In the genomic region with DNA sequence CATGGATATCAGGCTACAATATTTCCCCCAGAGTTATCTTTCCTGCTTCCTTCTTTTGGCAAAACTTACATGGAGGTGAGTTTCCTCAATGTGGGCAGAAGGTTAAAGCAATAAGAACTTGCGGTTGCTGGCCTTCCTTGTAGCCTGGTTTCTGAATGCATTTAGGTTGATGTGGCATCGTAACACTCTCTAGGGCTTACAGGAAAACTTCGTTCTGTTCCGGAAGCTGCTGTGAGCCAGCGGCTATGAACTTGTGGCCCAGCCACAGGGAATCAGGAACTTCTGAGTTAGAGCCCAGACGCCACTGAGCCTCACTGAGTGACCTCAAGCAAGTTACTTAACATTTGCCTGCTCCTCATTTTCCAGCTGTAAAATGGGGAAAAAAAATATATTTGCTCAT, we compare ENCODE assay signal across 15 cellular contexts.
DNase-seq lines count a peak whose midpoint lies in the region; ATAC-seq, FAIRE-seq and TF ChIP-seq lines count a peak whose summit lies in the region.
"Had no signal": no experiment of that assay in that cellular context is flagged by ENCODE, and none has a peak within 500 bp of the region (broad histone marks: within the 10 kb centered on the region; RNA-seq: fewer than 3 reads in every experiment).

No MANE protein-coding gene starts in this region.

- H3K9me3 Mint-ChIP-seq in progenitor cell of endocrine pancreas (ENCODE audit: low read depth), result no peaks in the 10 kb centered on the region

- ATAC-seq in Right ventricle myocardium inferior (peak; percentile 76), sciatic nerve (peak; percentile 93), GM21576 (IDR thresholded peaks at IDR 0.05; ENCODE audit: unreplicated experiment) (no peak)
- ATAC-seq: stimulated activated memory B cell treated with anti-CD40 and anti-IgM and Interleukin-4, amounts not matched to agents 10 μg/mL and 1 μg/mL and 100 μg/mL, for 72 hours had no signal

- FAIRE-seq in RCC 7860 (lab: Jason Lieb, UNC), result peak; percentile 53

- DNase-seq in GM04503 (ENCODE audit: low read depth), result peak; percentile 87
- peak; percentile 52 for DNase-seq in RCC 7860 (ENCODE audit: low spot score)
- no peak for DNase-seq in Right ventricle myocardium inferior (ENCODE audit: missing footprints)
- DNase-seq in sciatic nerve (ENCODE audit: low spot score), result peak; percentile 73
- no peak for DNase-seq in ureter (ENCODE audit: low spot score)
- no peak for DNase-seq in amniotic stem cell (lab: John Stamatoyannopoulos, UW)
- no peak for DNase-seq in progenitor cell of endocrine pancreas (ENCODE audit: low spot score, unreplicated experiment)
- DNase-seq: activated B cell treated with CpG ODN at 0.5 μM for 24 hours; amygdala; CD4-positive, CD25-positive, alpha-beta regulatory T cell; NCI-H1105; NCI-H524; occipital lobe had no signal

- H3K27me3 Mint-ChIP-seq in progenitor cell of endocrine pancreas, result no peaks in the 10 kb centered on the region
- H3K27me3 Mint-ChIP-seq: activated B cell treated with CpG ODN at 0.5 μM for 24 hours; CD4-positive, CD25-positive, alpha-beta regulatory T cell; stimulated activated memory B cell treated with anti-CD40 and anti-IgM and Interleukin-4, amounts not matched to agents 10 μg/mL and 1 μg/mL and 100 μg/mL, for 72 hours had no signal

- H3K36me3 Mint-ChIP-seq in progenitor cell of endocrine pancreas (ENCODE audit: insufficient read depth), result no peaks in the 10 kb centered on the region
- H3K36me3 Mint-ChIP-seq: CD4-positive, CD25-positive, alpha-beta regulatory T cell; stimulated activated memory B cell treated with anti-CD40 and anti-IgM and Interleukin-4, amounts not matched to agents 10 μg/mL and 1 μg/mL and 100 μg/mL, for 72 hours had no signal

- H3K4me3 Mint-ChIP-seq in progenitor cell of endocrine pancreas (ENCODE audit: low read depth), result no peak overlapping the region
- H3K4me3 Mint-ChIP-seq: activated B cell treated with CpG ODN at 0.5 μM for 24 hours; CD4-positive, CD25-positive, alpha-beta regulatory T cell; stimulated activated memory B cell treated with anti-CD40 and anti-IgM and Interleukin-4, amounts not matched to agents 10 μg/mL and 1 μg/mL and 100 μg/mL, for 72 hours had no signal

- H3K4me1 Mint-ChIP-seq in progenitor cell of endocrine pancreas (ENCODE audit: low read depth), result no peaks in the 10 kb centered on the region
- H3K4me1 Mint-ChIP-seq: activated B cell treated with CpG ODN at 0.5 μM for 24 hours; CD4-positive, CD25-positive, alpha-beta regulatory T cell; stimulated activated memory B cell treated with anti-CD40 and anti-IgM and Interleukin-4, amounts not matched to agents 10 μg/mL and 1 μg/mL and 100 μg/mL, for 72 hours had no signal

- no peak for TF ChIP-seq CTCF in progenitor cell of endocrine pancreas (IDR thresholded peaks at IDR 0.05; ENCODE audit: unreplicated experiment)

- intact Hi-C loops in Right ventricle myocardium inferior (cut with DNase I), result no loop called here
- intact Hi-C loops in sciatic nerve (cut with DNase I), result no loop called here

- no peak overlapping the region for H3K27ac Mint-ChIP-seq in progenitor cell of endocrine pancreas
- H3K27ac Mint-ChIP-seq: activated B cell treated with CpG ODN at 0.5 μM for 24 hours; CD4-positive, CD25-positive, alpha-beta regulatory T cell; stimulated activated memory B cell treated with anti-CD40 and anti-IgM and Interleukin-4, amounts not matched to agents 10 μg/mL and 1 μg/mL and 100 μg/mL, for 72 hours had no signal

Comparison
In these comparisons a context has a peak if more than half of its experiments do, and no peak if none do; other contexts are left out.
1. DNase-seq: peak in GM04503 (single experiment), RCC 7860 (single experiment) and sciatic nerve (single experiment); none in Right ventricle myocardium inferior (single experiment), ureter (single experiment), amniotic stem cell (single experiment) and progenitor cell of endocrine pancreas (single experiment).